Comparison of ENCODE assay signal across 29 cellular contexts in genomic region chr18:24975499-24975898, GRCh38.
"Had no signal": no experiment of that assay in that cellular context is flagged by ENCODE, and none has a peak within 500 bp of the region (broad histone marks: within the 10 kb centered on the region; RNA-seq: fewer than 3 reads in every experiment).

No MANE protein-coding gene starts in this region.

- H3K79me2 ChIP-seq: parathyroid adenoma had no signal

- H2AFZ ChIP-seq: neural progenitor cell, parathyroid adenoma had no signal

- H3K4me1 Mint-ChIP-seq: naive thymus-derived CD8-positive, alpha-beta T cell; stimulated activated effector memory CD8-positive, alpha-beta T cell treated with anti-CD3 and anti-CD28 coated beads, Interleukin-12 subunit alpha, Interleukin-12 subunit beta, amount 100 ng/mL, for 72 hours; stimulated activated naive B cell treated with anti-CD40 and anti-IgM and Interleukin-4, amounts not matched to agents 10 μg/mL and 1 μg/mL and 100 μg/mL, for 72 hours had no signal

- H3K27ac Mint-ChIP-seq: naive thymus-derived CD8-positive, alpha-beta T cell; natural killer cell treated with Interleukin-12 subunit alpha and Interleukin-12 subunit beta and Interleukin-15 and Interleukin-18, amount 100 ng/mL, for 72 hours; nephron progenitor cell; neural progenitor cell; progenitor cell of endocrine pancreas; stimulated activated effector memory CD8-positive, alpha-beta T cell treated with anti-CD3 and anti-CD28 coated beads, Interleukin-12 subunit alpha, Interleukin-12 subunit beta, amount 100 ng/mL, for 72 hours; stimulated activated naive B cell treated with anti-CD40 and anti-IgM and Interleukin-4, amounts not matched to agents 10 μg/mL and 1 μg/mL and 100 μg/mL, for 72 hours; stimulated activated naive CD8-positive, alpha-beta T cell treated with anti-CD3 and anti-CD28 coated beads, Interleukin-15, Interleukin-2, amounts not matched to agents 100 ng/mL and 50 ng/mL, for 24 hours had no signal

- H3K27me3 ChIP-seq: neural progenitor cell, ovary, right lobe of liver, sigmoid colon, stomach, thyroid gland, tibial nerve, upper lobe of left lung, vagina had no signal

- H3K4me3 Mint-ChIP-seq: naive thymus-derived CD8-positive, alpha-beta T cell; natural killer cell treated with Interleukin-12 subunit alpha and Interleukin-12 subunit beta and Interleukin-15 and Interleukin-18, amount 100 ng/mL, for 72 hours; nephron progenitor cell; neural progenitor cell; stimulated activated effector memory CD8-positive, alpha-beta T cell treated with anti-CD3 and anti-CD28 coated beads, Interleukin-12 subunit alpha, Interleukin-12 subunit beta, amount 100 ng/mL, for 72 hours; stimulated activated naive B cell treated with anti-CD40 and anti-IgM and Interleukin-4, amounts not matched to agents 10 μg/mL and 1 μg/mL and 100 μg/mL, for 72 hours; stimulated activated naive CD8-positive, alpha-beta T cell treated with anti-CD3 and anti-CD28 coated beads, Interleukin-15, Interleukin-2, amounts not matched to agents 100 ng/mL and 50 ng/mL, for 24 hours had no signal

- H3K36me3 ChIP-seq: neural progenitor cell, ovary, right lobe of liver, sigmoid colon, stomach, thoracic aorta, thyroid gland, tibial nerve, upper lobe of left lung, vagina had no signal

- ATAC-seq: naive thymus-derived CD8-positive, alpha-beta T cell; natural killer cell treated with Interleukin-12 subunit alpha and Interleukin-12 subunit beta and Interleukin-15 and Interleukin-18, amount 100 ng/mL, for 72 hours; psoas muscle; right cardiac atrium; right lobe of liver; stimulated activated effector memory CD8-positive, alpha-beta T cell treated with anti-CD3 and anti-CD28 coated beads, Interleukin-12 subunit alpha, Interleukin-12 subunit beta, amount 100 ng/mL, for 72 hours; stimulated activated naive B cell treated with anti-CD40 and anti-IgM and Interleukin-4, amounts not matched to agents 10 μg/mL and 1 μg/mL and 100 μg/mL, for 72 hours had no signal

- H3K4me3 ChIP-seq: neural progenitor cell, ovary, psoas muscle, right lobe of liver, sigmoid colon, stomach, thoracic aorta, thyroid gland, tibial nerve, upper lobe of left lung, vagina had no signal

- H3K9me3 Mint-ChIP-seq: nephron progenitor cell; neural progenitor cell; stimulated activated naive B cell treated with anti-CD40 and anti-IgM and Interleukin-4, amounts not matched to agents 10 μg/mL and 1 μg/mL and 100 μg/mL, for 72 hours had no signal

- H3K4me2 ChIP-seq: neural progenitor cell had no signal

- H3K9ac ChIP-seq: neural progenitor cell, parathyroid adenoma had no signal

- H3K4me1 ChIP-seq: parathyroid adenoma, psoas muscle, right lobe of liver, sigmoid colon, stomach, thyroid gland, tibial nerve, upper lobe of left lung, vagina had no signal

- DNase-seq: naive thymus-derived CD8-positive, alpha-beta T cell; nephron progenitor cell; occipital lobe; ovary; posterior cingulate gyrus; psoas muscle; right cardiac atrium; right lobe of liver; sigmoid colon; small intestine; stimulated activated CD4-positive, alpha-beta T cell treated with anti-CD3 and anti-CD28 coated beads, Interleukin-15, amount 100 ng/mL, for 24 hours; stimulated activated CD4-positive, alpha-beta T cell treated with anti-CD3 and anti-CD28 coated beads, Interleukin-2, amount 100 ng/mL, for 24 hours; stimulated activated CD4-positive, alpha-beta T cell treated with anti-CD3 and anti-CD28 coated beads, Interleukin-2, amount 100 ng/mL, for 48 hours; stimulated activated CD4-positive, alpha-beta T cell treated with anti-CD3 and anti-CD28 coated beads, Interleukin-4, amount 100 ng/mL, for 24 hours; stimulated activated naive B cell treated with anti-CD40 and anti-IgM and Interleukin-4, amounts not matched to agents 10 μg/mL and 1 μg/mL and 100 μg/mL, for 72 hours; stimulated activated naive CD4-positive, alpha-beta T cell treated with Interleukin-2 at 50 U/mL for 16 hours; stomach; thyroid gland; trophoblast cell; upper lobe of left lung had no signal

- H3K9me3 ChIP-seq: ovary, psoas muscle, right lobe of liver, sigmoid colon, stomach, thoracic aorta, thyroid gland, tibial nerve, upper lobe of left lung, vagina had no signal

- H3K27ac ChIP-seq: neural progenitor cell, ovary, parathyroid adenoma, psoas muscle, right lobe of liver, sigmoid colon, stomach, thoracic aorta, thyroid gland, tibial nerve, upper lobe of left lung, vagina had no signal

- H3K36me3 Mint-ChIP-seq: naive thymus-derived CD8-positive, alpha-beta T cell; natural killer cell treated with Interleukin-12 subunit alpha and Interleukin-12 subunit beta and Interleukin-15 and Interleukin-18, amount 100 ng/mL, for 72 hours; stimulated activated effector memory CD8-positive, alpha-beta T cell treated with anti-CD3 and anti-CD28 coated beads, Interleukin-12 subunit alpha, Interleukin-12 subunit beta, amount 100 ng/mL, for 72 hours; stimulated activated naive B cell treated with anti-CD40 and anti-IgM and Interleukin-4, amounts not matched to agents 10 μg/mL and 1 μg/mL and 100 μg/mL, for 72 hours had no signal
